Comparison of ENCODE assay signal across 1 cellular context in genomic region chr14:69133206-69134125, GRCh38.
A peak's percentile ranks its signal among the peaks of the same experiment; 100 is the strongest.
TF ChIP-seq lines count a peak whose summit lies in the region.

No MANE protein-coding gene starts in this region.

TF ChIP-seq in K562, 482 proteins besides CTCF, POLR2A, EP300 and RAD21 (continued from another document and continues in another):
- TF ChIP-seq CHD7 (IDR thresholded peaks at IDR 0.05; ENCODE audit: low read depth, low read length) (no peak), BDP1 (IDR thresholded peaks at IDR 0.05; ENCODE audit: insufficient read depth, insufficient read length) (no peak), NUFIP1 (IDR thresholded peaks at IDR 0.05; ENCODE audit: partially characterized antibody) (no peak), ZNF253 (CRISPR knock-in tag; conservative IDR thresholded peaks at IDR 0.05) (no peak), SMARCA4 (IDR thresholded peaks at IDR 0.05) (peak; percentile 68; the same call in 1 of the 2 replicates), CEBPG (CRISPR knock-in tag; IDR thresholded peaks at IDR 0.05) (peak; percentile 96), CEBPG (tag; conservative IDR thresholded peaks at IDR 0.05 in 1 of 2, IDR thresholded peaks at IDR 0.05 in 1 of 2) (peak; percentile 92 to 94), CREB5 (CRISPR knock-in tag; IDR thresholded peaks at IDR 0.05) (no peak), AFF4 (CRISPR knock-in tag; IDR thresholded peaks at IDR 0.05) (no peak), ZC3H4 (CRISPR knock-in tag; IDR thresholded peaks at IDR 0.05; ENCODE audit: borderline replicate concordance) (no peak), GTF2A2 (tag; IDR thresholded peaks at IDR 0.05) (no peak), ZNF395 (CRISPR knock-in tag; IDR thresholded peaks at IDR 0.05) (no peak), ZNF408 (CRISPR knock-in tag; IDR thresholded peaks at IDR 0.05; ENCODE audit: low read depth) (no peak), CREB1 (IDR thresholded peaks at IDR 0.05) (no peak), CREB1 (CRISPR knock-in tag; IDR thresholded peaks at IDR 0.05) (no peak), ZNF134 (CRISPR knock-in tag; conservative IDR thresholded peaks at IDR 0.05) (no peak), NCOA4 (IDR thresholded peaks at IDR 0.05; ENCODE audit: partially characterized antibody) (no peak), ZNF764 (CRISPR knock-in tag; IDR thresholded peaks at IDR 0.05; ENCODE audit: low read depth) (no peak), FOXK2 (conservative IDR thresholded peaks at IDR 0.05 in 1 of 2, IDR thresholded peaks at IDR 0.05 in 1 of 2; ENCODE audit: low read depth in 2 of 2) (no peak), NFRKB (IDR thresholded peaks at IDR 0.05; ENCODE audit: low read depth) (no peak; the same call in 1 of the 2 replicates), ZBTB40 (IDR thresholded peaks at IDR 0.05) (peak; percentile 34; the same call in 1 of the 2 replicates), ZBTB40 (CRISPR knock-in tag; IDR thresholded peaks at IDR 0.05) (no peak), SETDB1 (IDR thresholded peaks at IDR 0.05; ENCODE audit: low read length) (no peak), RBM25 (IDR thresholded peaks at IDR 0.05; ENCODE audit: low read depth, low read length, severe bottlenecking) (no peak), SIN3A (IDR thresholded peaks at IDR 0.05; ENCODE audit: borderline replicate concordance in 2 of 2, control insufficient read depth in 1 of 2, low read depth in 2 of 2, low read length in 2 of 2) (no peak), ZNF140 (CRISPR knock-in tag; IDR thresholded peaks at IDR 0.05) (no peak), FOSL1 (tag; conservative IDR thresholded peaks at IDR 0.05) (peak; percentile 88), MAFG (tag; conservative IDR thresholded peaks at IDR 0.05) (peak; percentile 34), U2AF1 (optimal IDR thresholded peaks at IDR 0.05; ENCODE audit: low read depth, low read length) (no peak)
